In genomic region chr10:62019013-62019684, GRCh38 we compare ENCODE assay signal across 10 cellular contexts.
DNase-seq lines count a peak whose midpoint lies in the region; ATAC-seq and TF ChIP-seq lines count a peak whose summit lies in the region.
"Had no signal": no experiment of that assay in that cellular context is flagged by ENCODE, and none has a peak within 500 bp of the region (broad histone marks: within the 10 kb centered on the region; RNA-seq: fewer than 3 reads in every experiment).

No MANE protein-coding gene starts in this region.

- H3K27me3 Mint-ChIP-seq in activated T-cell treated with anti-CD3 and anti-CD28 coated beads, Interleukin-2, amount 50 U/mL, for 72 hours (ENCODE audit: low read depth): no peaks in the 10 kb centered on the region

- H3K36me3 ChIP-seq in thoracic aorta: no peaks in the 10 kb centered on the region

- H3K27ac ChIP-seq in VCaP (peak overlapping the region; percentile 75), thoracic aorta (peak overlapping the region; percentile 81 to 96)

- TF ChIP-seq CTCF in VCaP (conservative IDR thresholded peaks at IDR 0.05): no peak
- TF ChIP-seq CTCF in thoracic aorta (IDR thresholded peaks at IDR 0.05): no peak

- peaks cover 51 to 67% of the 10 kb centered on the region in 2 donors for H3K4me1 ChIP-seq in thoracic aorta (ENCODE audit: control insufficient read depth in 1 of 2, low read depth in 2 of 2)

- peaks cover 4 to 5% of the 10 kb centered on the region in 2 donors for H3K9me3 Mint-ChIP-seq in activated T-cell treated with anti-CD3 and anti-CD28 coated beads, Interleukin-2, amount 50 U/mL, for 72 hours

- no peak for DNase-seq in activated T-cell treated with anti-CD3 and anti-CD28 coated beads, Interleukin-2, amount 50 U/mL, for 72 hours
- DNase-seq in activated T-cell treated with anti-CD3 and anti-CD28 coated beads for 4 hours (no peak), foreskin melanocyte (peak; percentile 59), thoracic aorta (ENCODE audit: low spot score) (no peak), RPMI8226 (no peak)
- DNase-seq in stimulated activated CD4-positive, alpha-beta T cell treated with anti-CD3 and anti-CD28 coated beads, Interleukin-12 subunit alpha, Interleukin-12 subunit beta, amount 100 ng/mL, for 4 hours: no peak
- DNase-seq: C1 segment of cervical spinal cord, NCI-H2029 treated with DMSO at 0.1 percent for 48 hours had no signal

- peak overlapping the region; percentile 99 for H3K27ac Mint-ChIP-seq in activated T-cell treated with anti-CD3 and anti-CD28 coated beads, Interleukin-2, amount 50 U/mL, for 72 hours

- peaks cover 12 to 20% of the 10 kb centered on the region in 2 donors for H3K36me3 Mint-ChIP-seq in activated T-cell treated with anti-CD3 and anti-CD28 coated beads, Interleukin-2, amount 50 U/mL, for 72 hours (ENCODE audit: insufficient read depth in 2 of 2)

- peaks cover 89% of the 10 kb centered on the region for H3K4me1 Mint-ChIP-seq in activated T-cell treated with anti-CD3 and anti-CD28 coated beads, Interleukin-2, amount 50 U/mL, for 72 hours (ENCODE audit: low read depth)

- no peaks in the 10 kb centered on the region for H3K27me3 ChIP-seq in thoracic aorta (replicated peaks; ENCODE audit: insufficient read depth)

- peak in 1 of 2 donors; percentile 21 for ATAC-seq in activated T-cell treated with anti-CD3 and anti-CD28 coated beads, Interleukin-2, amount 50 U/mL, for 72 hours (replicated peaks in 1 of 2)
- ATAC-seq in thoracic aorta (ENCODE audit: insufficient number of reproducible peaks, low FRiP score, low read depth) (no peak), GM21723 (IDR thresholded peaks at IDR 0.05; ENCODE audit: unreplicated experiment) (no peak)

- peak overlapping the region; percentile 63 to 90 for H3K4me3 Mint-ChIP-seq in activated T-cell treated with anti-CD3 and anti-CD28 coated beads, Interleukin-2, amount 50 U/mL, for 72 hours

- H3K4me3 ChIP-seq in thoracic aorta: peak overlapping the region; percentile 52

- H3K9me3 ChIP-seq in thoracic aorta: no peaks in the 10 kb centered on the region
